7 cellular contexts compared by ENCODE assay signal in the genomic region with DNA sequence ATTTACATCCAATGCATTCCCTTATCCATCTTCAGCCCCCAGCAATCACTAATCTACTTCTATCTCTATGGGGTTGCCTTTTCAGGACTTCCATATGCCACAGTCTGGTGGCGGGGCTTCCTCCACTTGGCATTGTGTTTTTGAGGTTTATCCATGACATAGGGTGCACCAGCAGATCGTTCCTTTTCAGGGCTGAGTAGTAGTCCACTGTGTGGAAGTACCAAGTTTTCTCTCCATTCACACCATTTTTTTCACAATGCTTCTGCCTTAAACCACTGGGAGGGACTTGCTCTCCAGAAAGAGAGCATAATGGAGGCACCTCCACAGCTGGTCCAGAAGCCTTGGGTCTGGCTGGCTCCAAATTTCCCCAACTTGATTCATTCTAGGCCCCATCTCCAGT.
"Had no signal": no experiment of that assay in that cellular context is flagged by ENCODE, and none has a peak within 500 bp of the region (broad histone marks: within the 10 kb centered on the region; RNA-seq: fewer than 3 reads in every experiment).

No MANE protein-coding gene starts in this region.

- H3K9me3 ChIP-seq: HAP-1 had no signal

- DNase-seq: GM23248, GOT3, H7, IMR-90, KBM-7 had no signal

- H3K4me3 ChIP-seq: GM23248, HAP-1 had no signal

- H3K27ac ChIP-seq: GM23248 had no signal

- H3K9ac ChIP-seq: GM23248 had no signal

- FAIRE-seq: HTR-8/SVneo had no signal

- H3K36me3 ChIP-seq: HAP-1 had no signal

- H3K4me1 ChIP-seq: HAP-1 had no signal

- H2AFZ ChIP-seq: GM23248 had no signal
